8 cellular contexts compared by ENCODE assay signal in the genomic region with DNA sequence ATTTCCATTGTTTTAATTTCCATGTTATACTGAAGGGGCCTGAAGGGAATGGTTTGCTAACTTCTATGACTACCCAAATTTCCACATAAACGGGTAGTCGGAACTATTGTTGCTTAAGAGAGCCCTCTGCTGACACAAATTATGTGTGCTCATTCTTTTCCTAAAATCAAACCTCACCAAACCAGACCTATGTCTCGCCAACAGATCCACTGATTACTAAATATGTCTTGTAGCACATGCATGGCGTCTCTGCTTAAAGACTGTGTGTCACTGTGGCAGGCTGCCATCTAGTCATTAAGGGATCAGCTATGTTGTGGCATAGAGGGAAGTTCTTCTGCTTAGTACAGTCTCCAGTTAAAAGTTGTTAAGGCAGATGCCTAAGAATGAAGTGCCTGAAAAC. TPM values are rescaled to one million over a fixed set of nuclear protein-coding genes. Genes with fewer than 3 reads are reported as not detected.
A peak's percentile ranks its signal among the peaks of the same experiment; 100 is the strongest.
DNase-seq lines count a peak whose midpoint lies in the region; TF ChIP-seq lines count a peak whose summit lies in the region.

No MANE protein-coding gene starts in this region.

- CTCF ChIA-PET in CD8-positive, alpha-beta memory T cell (lab: Charles Lee) = interaction anchor here (1.3 to 1.5 kb wide), 2 partner anchors 15 to 118 kb away, joined by 3 to 4 read pairs; no protein-coding TSS in a partner anchor

- TF ChIP-seq CTCF in GM12875 (IDR thresholded peaks at IDR 0.05; ENCODE audit: borderline replicate concordance, insufficient read depth, low read depth, low read length) = peak; percentile 27; the same call in 1 of the 2 replicates
- TF ChIP-seq CTCF in coronary artery (IDR thresholded peaks at IDR 0.05) = peak; percentile 33

- no peak overlapping the region for H4K5ac ChIP-seq in mesendoderm (ENCODE audit: low read length)

- no peaks in the 10 kb centered on the region for H3K36me3 ChIP-seq in mesendoderm (ENCODE audit: control insufficient read depth, insufficient read depth, low read length)
- no peaks in the 10 kb centered on the region for H3K36me3 ChIP-seq in CD8-positive, alpha-beta memory T cell (ENCODE audit: insufficient read depth, low read length)

- no peak overlapping the region for H2BK15ac ChIP-seq in mesendoderm (replicated peaks; ENCODE audit: low read depth)

- H2BK120ac ChIP-seq in mesendoderm (ENCODE audit: low read depth, low read length) = no peak overlapping the region

- no peaks in the 10 kb centered on the region for H3K79me1 ChIP-seq in mesendoderm (ENCODE audit: low read length)

- H3K9me3 ChIP-seq in CD8-positive, alpha-beta memory T cell (ENCODE audit: low read length) = no peaks in the 10 kb centered on the region

- H3K4me1 ChIP-seq in mesendoderm (ENCODE audit: control insufficient read depth, low read depth, low read length) = no peaks in the 10 kb centered on the region
- no peaks in the 10 kb centered on the region for H3K4me1 ChIP-seq in CD8-positive, alpha-beta memory T cell (ENCODE audit: insufficient read depth, low read length)

- H3K79me2 ChIP-seq in mesendoderm (ENCODE audit: control insufficient read depth, insufficient read depth, low read length) = no peaks in the 10 kb centered on the region

- DNase-seq in NCI-H2171 (lab: John Stamatoyannopoulos, UW) (peak; percentile 53), coronary artery (ENCODE audit: low spot score) (no peak), mesendoderm (peak; percentile 20), COLO668 (lab: John Stamatoyannopoulos, UW; ENCODE audit: unreplicated experiment) (no peak)
- no peak for DNase-seq in CD8-positive, alpha-beta memory T cell
- no peak for DNase-seq in activated CD8-positive, alpha-beta memory T cell treated with anti-CD3 and anti-CD28 coated beads for 24 hours
- DNase-seq in stimulated activated CD4-positive, alpha-beta T cell treated with anti-CD3 and anti-CD28 coated beads, Interleukin-15, amount 100 ng/mL, for 24 hours = no peak

- no peak overlapping the region for H3K4me2 ChIP-seq in mesendoderm (ENCODE audit: low read length)

- no peak overlapping the region for H2BK5ac ChIP-seq in mesendoderm (ENCODE audit: low read length)

- H3K4me3 ChIP-seq in GM12875 (ENCODE audit: low read depth, low read length) (no peak overlapping the region), coronary artery (no peak overlapping the region), mesendoderm (ENCODE audit: low read length) (no peak overlapping the region)
- no peak overlapping the region for H3K4me3 ChIP-seq in CD8-positive, alpha-beta memory T cell (ENCODE audit: low read length)

- POLR2A ChIA-PET in CD8-positive, alpha-beta memory T cell (lab: Charles Lee) = no interaction called here

- H3K4me1 Mint-ChIP-seq in CD8-positive, alpha-beta memory T cell = peaks cover 0 to 5% (median 2%) of the 10 kb centered on the region in 3 donors

- no peaks in the 10 kb centered on the region for H3K27me3 ChIP-seq in mesendoderm (ENCODE audit: insufficient read depth, low read length, poor library complexity)
- H3K27me3 ChIP-seq in CD8-positive, alpha-beta memory T cell (ENCODE audit: insufficient read depth, low read length, poor library complexity, severe bottlenecking) = no peaks in the 10 kb centered on the region

- no peaks in the 10 kb centered on the region for H3K9me3 Mint-ChIP-seq in CD8-positive, alpha-beta memory T cell

- peak overlapping the region in 1 of 8 donors; percentile 1 for H3K27ac Mint-ChIP-seq in CD8-positive, alpha-beta memory T cell

- H3K56ac ChIP-seq in mesendoderm (ENCODE audit: low read length) = no peak overlapping the region

- no peak overlapping the region for H2AK5ac ChIP-seq in mesendoderm (ENCODE audit: low read length)

- no peak overlapping the region for H3K23ac ChIP-seq in mesendoderm (ENCODE audit: low read length)

- peaks cover 2 to 6% of the 10 kb centered on the region in 2 donors for H3K27me3 Mint-ChIP-seq in CD8-positive, alpha-beta memory T cell

- no CpG with 5 or more reads among the region's 4 CpGs for WGBS in mesendoderm (ENCODE audit: extremely low coverage, insufficient coverage, low lambda C conversion rate)

- H3K4me3 Mint-ChIP-seq in CD8-positive, alpha-beta memory T cell = no peak overlapping the region

- no peaks in the 10 kb centered on the region for H3K36me3 Mint-ChIP-seq in CD8-positive, alpha-beta memory T cell

- H3K27ac ChIP-seq in coronary artery = peak overlapping the region in 1 of 2 donors; percentile 32
- H3K27ac ChIP-seq in mesendoderm (ENCODE audit: low read depth, low read length) = no peak overlapping the region
- no peak overlapping the region for H3K27ac ChIP-seq in CD8-positive, alpha-beta memory T cell (ENCODE audit: low read depth, low read length)

- H4K8ac ChIP-seq in mesendoderm (ENCODE audit: low read depth, low read length) = no peak overlapping the region

- no peak overlapping the region for H3K9ac ChIP-seq in mesendoderm (ENCODE audit: low read length)

- no peak overlapping the region for H3K18ac ChIP-seq in mesendoderm (ENCODE audit: low read length)

- H3K4ac ChIP-seq in mesendoderm (ENCODE audit: low read depth, low read length) = no peak overlapping the region

RNA-seq across cellular contexts. Expression of a gene that starts 25.1 kb away (rescaled TPM):
- polyA plus RNA-seq in mesendoderm (2013, experiment 1 of 2) = 22.6 TPM
- polyA plus RNA-seq in mesendoderm (2013, experiment 2 of 2) = 21.1 TPM
- 1 to 10 TPM; 1.9 to 2.6 TPM for total RNA-seq in CD8-positive, alpha-beta memory T cell
- polyA plus RNA-seq in CD8-positive, alpha-beta memory T cell = 0.22 TPM

RNA-seq across cellular contexts. Expression of a gene that starts 32.6 kb away (rescaled TPM):
- polyA plus RNA-seq in mesendoderm (2013, experiment 1 of 2) = not detected
- polyA plus RNA-seq in mesendoderm (2013, experiment 2 of 2) = not detected
- total RNA-seq in CD8-positive, alpha-beta memory T cell = not detected
- not detected for polyA plus RNA-seq in CD8-positive, alpha-beta memory T cell

Comparison
In these comparisons a context has a peak if more than half of its experiments do, and no peak if none do; other contexts are left out.
1. DNase-seq: peak in NCI-H2171 (single experiment) and mesendoderm (single experiment); none in coronary artery (single experiment), COLO668 (single experiment), CD8-positive, alpha-beta memory T cell (0 of 5), activated CD8-positive, alpha-beta memory T cell treated with anti-CD3 and anti-CD28 coated beads for 24 hours (single experiment) and stimulated activated CD4-positive, alpha-beta T cell treated with anti-CD3 and anti-CD28 coated beads, Interleukin-15, amount 100 ng/mL, for 24 hours (single experiment).